Comparison of ENCODE assay signal across 1 cellular context in the genomic region with DNA sequence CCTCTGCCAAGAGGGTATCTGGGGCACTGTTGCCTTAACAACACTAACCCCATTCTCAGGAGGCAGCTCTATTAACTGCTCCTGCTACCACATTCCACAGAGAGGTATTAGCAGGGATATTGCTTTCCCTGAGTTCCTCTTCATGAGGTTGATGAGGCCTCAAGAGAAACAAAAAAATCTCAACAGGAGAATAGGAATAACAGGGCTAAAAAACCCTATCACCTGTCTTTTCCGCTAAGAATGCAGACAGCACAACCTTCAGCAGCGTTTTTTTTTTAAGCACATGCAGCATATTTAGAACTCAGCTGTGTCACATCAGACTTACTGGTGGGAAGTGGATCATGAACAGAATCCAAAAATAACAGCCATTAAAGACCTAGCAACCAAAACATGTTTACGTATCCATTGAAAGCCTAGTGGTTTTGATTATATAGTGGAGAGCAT.
TF ChIP-seq lines count a peak whose summit lies in the region.

No MANE protein-coding gene starts in this region.

TF ChIP-seq in HepG2, 621 proteins besides CTCF, POLR2A, EP300 and RAD21 (continued from another document):
- no peak for TF ChIP-seq GFI1 (CRISPR knock-in tag; IDR thresholded peaks at IDR 0.05; ENCODE audit: borderline replicate concordance)
- no peak for TF ChIP-seq TMF1 (CRISPR knock-in tag; IDR thresholded peaks at IDR 0.05; ENCODE audit: low read depth)
- no peak for TF ChIP-seq EHMT2 (IDR thresholded peaks at IDR 0.05; ENCODE audit: borderline replicate concordance, low read depth, low read length)
- no peak for TF ChIP-seq ZNF773 (CRISPR knock-in tag; IDR thresholded peaks at IDR 0.05; ENCODE audit: borderline replicate concordance)
- no peak for TF ChIP-seq SKIL (CRISPR knock-in tag; IDR thresholded peaks at IDR 0.05; ENCODE audit: borderline replicate concordance)
- no peak for TF ChIP-seq KLF15 (CRISPR knock-in tag; IDR thresholded peaks at IDR 0.05; ENCODE audit: borderline replicate concordance)
- TF ChIP-seq, protein P1, sequence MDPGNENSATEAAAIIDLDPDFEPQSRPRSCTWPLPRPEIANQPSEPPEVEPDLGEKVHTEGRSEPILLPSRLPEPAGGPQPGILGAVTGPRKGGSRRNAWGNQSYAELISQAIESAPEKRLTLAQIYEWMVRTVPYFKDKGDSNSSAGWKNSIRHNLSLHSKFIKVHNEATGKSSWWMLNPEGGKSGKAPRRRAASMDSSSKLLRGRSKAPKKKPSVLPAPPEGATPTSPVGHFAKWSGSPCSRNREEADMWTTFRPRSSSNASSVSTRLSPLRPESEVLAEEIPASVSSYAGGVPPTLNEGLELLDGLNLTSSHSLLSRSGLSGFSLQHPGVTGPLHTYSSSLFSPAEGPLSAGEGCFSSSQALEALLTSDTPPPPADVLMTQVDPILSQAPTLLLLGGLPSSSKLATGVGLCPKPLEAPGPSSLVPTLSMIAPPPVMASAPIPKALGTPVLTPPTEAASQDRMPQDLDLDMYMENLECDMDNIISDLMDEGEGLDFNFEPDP (CRISPR knock-in tag; conservative IDR thresholded peaks at IDR 0.05), result no peak
TF ChIP-seq in HepG2: peak in this region for 0.
